9 cellular contexts compared by ENCODE assay signal in genomic region chr18:48711651-48712486, GRCh38.
DNase-seq lines count a peak whose midpoint lies in the region; ATAC-seq and TF ChIP-seq lines count a peak whose summit lies in the region.
"Had no signal": no experiment of that assay in that cellular context is flagged by ENCODE, and none has a peak within 500 bp of the region (broad histone marks: within the 10 kb centered on the region; RNA-seq: fewer than 3 reads in every experiment).

No MANE protein-coding gene starts in this region.

- H3K36me3 ChIP-seq in DOHH2 (ENCODE audit: control insufficient read depth, low read length): no peaks in the 10 kb centered on the region
- H3K36me3 ChIP-seq in HCT116 (ENCODE audit: control insufficient read depth in 1 of 2, insufficient read depth in 2 of 2, low read length in 2 of 2): no peaks in the 10 kb centered on the region
- no peaks in the 10 kb centered on the region for H3K36me3 ChIP-seq in parathyroid adenoma (ENCODE audit: control insufficient read depth, insufficient read depth, low read length)

- peak; percentile 75 for TF ChIP-seq RAD21 in HCT116 (IDR thresholded peaks at IDR 0.05; ENCODE audit: low read depth)

- H4K20me1 ChIP-seq in DOHH2 (ENCODE audit: control insufficient read depth, insufficient read depth, low read depth, low read length) (no peaks in the 10 kb centered on the region), HCT116 (ENCODE audit: insufficient read depth) (no peaks in the 10 kb centered on the region)

- H3K27me3 ChIP-seq in DOHH2 (ENCODE audit: control insufficient read depth, low read length) (no peaks in the 10 kb centered on the region), HCT116 (ENCODE audit: insufficient read depth, low read length) (no peaks in the 10 kb centered on the region), parathyroid adenoma (ENCODE audit: control insufficient read depth, insufficient read depth, low read length) (no peaks in the 10 kb centered on the region)

- H2AFZ ChIP-seq in HCT116 (ENCODE audit: low read depth, low read length, poor library complexity, severe bottlenecking) (no peak overlapping the region), parathyroid adenoma (no peak overlapping the region)

- RAD21 ChIA-PET in HCT116 (lab: Charles Lee; ENCODE audit: low non-redundant PET in 1 of 2, low total read pairs in 2 of 2, uncharacterized antibody in 2 of 2, unreplicated experiment in 2 of 2): no interaction called here

- H3K4me1 ChIP-seq in DOHH2 (ENCODE audit: control insufficient read depth, low read length) (no peaks in the 10 kb centered on the region), HCT116 (ENCODE audit: control insufficient read depth in 1 of 2, insufficient read depth in 2 of 2, low read length in 2 of 2) (no peaks in the 10 kb centered on the region), parathyroid adenoma (no peaks in the 10 kb centered on the region)

- H3K9me2 ChIP-seq in DOHH2 (replicated peaks; ENCODE audit: control insufficient read depth, low read length): no peaks in the 10 kb centered on the region
- H3K9me2 ChIP-seq in HCT116 (ENCODE audit: insufficient read depth): no peaks in the 10 kb centered on the region

- peaks cover 3% of the 10 kb centered on the region for H3K36me3 Mint-ChIP-seq in T-helper 17 cell (ENCODE audit: low read depth)

- H3F3A ChIP-seq in DOHH2 (ENCODE audit: control insufficient read depth, insufficient read depth): no peaks in the 10 kb centered on the region

- H3K9ac ChIP-seq in HCT116 (ENCODE audit: low read length) (no peak overlapping the region), parathyroid adenoma (no peak overlapping the region)

- H3K4me2 ChIP-seq in DOHH2 (ENCODE audit: low read length) (no peak overlapping the region), HCT116 (ENCODE audit: low read length) (no peak overlapping the region), parathyroid adenoma (ENCODE audit: low read length) (no peak overlapping the region)

- peak; percentile 35 for TF ChIP-seq CTCF in DOHH2 (IDR thresholded peaks at IDR 0.05; ENCODE audit: low read depth, low read length, poor library complexity, severe bottlenecking)
- TF ChIP-seq CTCF in HCT116 (IDR thresholded peaks at IDR 0.05 in 2 of 3, conservative IDR thresholded peaks at IDR 0.05 in 1 of 3; ENCODE audit: borderline replicate concordance in 1 of 3, insufficient read depth in 1 of 3, low read depth in 2 of 3, low read length in 2 of 3): peak; percentile 39 to 62 (median 44); a peak in 5 of 6 replicates
- TF ChIP-seq CTCF in fibroblast of the aortic adventitia (IDR thresholded peaks at IDR 0.05; ENCODE audit: insufficient read depth, low read length): peak; percentile 52
- peak; percentile 37 for TF ChIP-seq CTCF in parathyroid adenoma (IDR thresholded peaks at IDR 0.05)

- peaks cover 7% of the 10 kb centered on the region for H3K4me1 Mint-ChIP-seq in T-helper 17 cell

- ATAC-seq in HCT116 (peak; percentile 90), T-helper 17 cell (peak; percentile 46), GM21515 (IDR thresholded peaks at IDR 0.05; ENCODE audit: unreplicated experiment) (no peak), HG03520 (IDR thresholded peaks at IDR 0.05; ENCODE audit: unreplicated experiment) (no peak)

- DNase-seq in HCT116 (ENCODE audit: low read depth, low spot score) (peak; percentile 21), T-helper 17 cell (no peak), fibroblast of the aortic adventitia (ENCODE audit: low read depth) (peak; percentile 51), SHP77 treated with DMSO at 0.1 percent for 48 hours (lab: John Stamatoyannopoulos, UW) (no peak)

- H3K9me3 ChIP-seq in DOHH2 (ENCODE audit: control insufficient read depth, insufficient read depth, low read length): no peaks in the 10 kb centered on the region
- no peaks in the 10 kb centered on the region for H3K9me3 ChIP-seq in HCT116 (ENCODE audit: control insufficient read depth in 1 of 2, insufficient read depth in 1 of 2, low read depth in 1 of 2, low read length in 2 of 2)
- no peaks in the 10 kb centered on the region for H3K9me3 ChIP-seq in T-helper 17 cell (ENCODE audit: control insufficient read depth, low read length, poor library complexity, severe bottlenecking)
- H3K9me3 ChIP-seq in parathyroid adenoma (ENCODE audit: control insufficient read depth, low read length): no peaks in the 10 kb centered on the region

- intact Hi-C loops in HCT116 (cut with micrococcal nuclease): no loop called here

- BruUV-seq in HCT116 (replicated peaks; lab: Mats Ljungman, UMichigan): TSS peak; percentile 24

- H3K4me3 ChIP-seq in DOHH2 (ENCODE audit: low read length) (no peak overlapping the region), HCT116 (replicated peaks in 1 of 2; ENCODE audit: low read depth in 1 of 2, low read length in 2 of 2) (no peak overlapping the region), fibroblast of the aortic adventitia (ENCODE audit: low read depth, low read length) (no peak overlapping the region), parathyroid adenoma (ENCODE audit: low read depth, low read length) (no peak overlapping the region)
- H3K4me3 ChIP-seq: SK-N-MC had no signal

- H3K27me3 Mint-ChIP-seq in T-helper 17 cell: peaks cover 5% of the 10 kb centered on the region

- TF ChIP-seq POLR2A in HCT116 (IDR thresholded peaks at IDR 0.05; ENCODE audit: borderline replicate concordance, extremely low read depth, insufficient read depth, insufficient read length): no peak

- no peak overlapping the region for H3K27ac Mint-ChIP-seq in T-helper 17 cell

- POLR2A ChIA-PET in HCT116 (lab: Charles Lee): interaction anchor here (0.7 kb wide), 1 partner anchor 60 kb away, joined by 3 read pairs; no protein-coding TSS in a partner anchor

- no peak overlapping the region for H3K4me3 Mint-ChIP-seq in T-helper 17 cell

- CTCF ChIA-PET in HCT116 (lab: Charles Lee): interaction anchor here (0.8 to 1.8 kb wide), 3 partner anchors 330 to 526 kb away, joined by 3 to 7 read pairs (median 4); no protein-coding TSS in a partner anchor

- H3K27ac ChIP-seq in DOHH2 (ENCODE audit: low read depth, low read length) (no peak overlapping the region), HCT116 (ENCODE audit: low read depth, low read length) (no peak overlapping the region), parathyroid adenoma (no peak overlapping the region)
- H3K27ac ChIP-seq: SK-N-MC had no signal

- H3K79me2 ChIP-seq in DOHH2 (ENCODE audit: control insufficient read depth, low read length): no peaks in the 10 kb centered on the region
- H3K79me2 ChIP-seq in HCT116 (ENCODE audit: insufficient read depth, low read length): no peaks in the 10 kb centered on the region
- H3K79me2 ChIP-seq in parathyroid adenoma: no peaks in the 10 kb centered on the region

TF ChIP-seq in HCT116, 20 proteins besides CTCF, POLR2A, EP300 and RAD21:
- TF ChIP-seq ZFX (IDR thresholded peaks at IDR 0.05) (no peak), JUND (IDR thresholded peaks at IDR 0.05) (no peak), SIN3A (IDR thresholded peaks at IDR 0.05; ENCODE audit: low read depth) (no peak), YY1 (IDR thresholded peaks at IDR 0.05; ENCODE audit: extremely low read depth, insufficient replicate concordance, low read depth, low read length) (no peak), CEBPB (IDR thresholded peaks at IDR 0.05; ENCODE audit: low read depth) (no peak), MAX (IDR thresholded peaks at IDR 0.05) (no peak), EZH2phosphoT487 (IDR thresholded peaks at IDR 0.05; ENCODE audit: borderline replicate concordance) (no peak), POLR2AphosphoS5 (IDR thresholded peaks at IDR 0.05; ENCODE audit: low read depth, low read length) (no peak), SP1 (IDR thresholded peaks at IDR 0.05; ENCODE audit: low read depth) (no peak), ZBTB33 (IDR thresholded peaks at IDR 0.05; ENCODE audit: extremely low read depth, insufficient replicate concordance, low read length) (no peak), CBX3 (IDR thresholded peaks at IDR 0.05; ENCODE audit: low read depth) (no peak), EZH2 (IDR thresholded peaks at IDR 0.05) (no peak), SRF (IDR thresholded peaks at IDR 0.05; ENCODE audit: low read depth) (no peak), FOSL1 (IDR thresholded peaks at IDR 0.05; ENCODE audit: low read depth) (no peak), ATF3 (IDR thresholded peaks at IDR 0.05) (no peak)

Comparison
In these comparisons a context has a peak if more than half of its experiments do, and no peak if none do; other contexts are left out.
1. ATAC-seq: peak in HCT116 (single experiment) and T-helper 17 cell (single experiment); none in GM21515 (single experiment) and HG03520 (single experiment).
2. DNase-seq: peak in HCT116 (single experiment) and fibroblast of the aortic adventitia (single experiment); none in T-helper 17 cell (0 of 3) and SHP77 treated with DMSO at 0.1 percent for 48 hours (single experiment).
3. Peak in every context shown above with its lines, with median percentiles within 50 percentile points of each other: CTCF ChIP-seq.